In the genomic region with DNA sequence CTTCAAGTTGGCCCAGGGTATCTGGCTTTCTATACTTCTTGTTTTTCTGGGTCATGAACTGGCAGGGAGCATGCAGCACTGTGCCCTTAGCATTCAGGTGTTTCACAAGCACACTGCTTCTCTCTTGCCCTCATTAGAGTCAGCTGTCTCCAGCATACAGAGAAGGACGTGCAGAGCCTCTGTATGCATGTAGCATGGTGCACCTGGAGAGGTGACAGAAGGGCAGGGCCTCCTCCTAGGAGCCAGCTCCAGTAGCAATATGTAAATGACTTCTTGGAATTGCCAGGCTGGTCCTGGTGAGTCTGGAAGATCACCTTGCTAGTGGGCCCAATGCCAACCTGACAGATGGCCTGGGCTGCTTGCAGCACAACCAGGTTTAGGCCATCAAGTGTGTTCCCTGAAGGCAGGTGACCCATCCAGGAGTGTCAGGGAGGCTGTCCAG, we compare ENCODE assay signal across 8 cellular contexts. TPM values are rescaled to one million over a fixed set of nuclear protein-coding genes. Genes with fewer than 3 reads are reported as not detected.
DNase-seq lines count a peak whose midpoint lies in the region; ATAC-seq and TF ChIP-seq lines count a peak whose summit lies in the region.

No MANE protein-coding gene starts in this region.

- no peak for TF ChIP-seq RAD21 in Ishikawa (IDR thresholded peaks at IDR 0.05; ENCODE audit: low read depth)

- WGBS in gastroesophageal sphincter (ENCODE audit: low coverage in 1 of 2), 2 donors = 60% methylated on average over 1 of the region's 1 CpG; no CpG with 5 or more reads in 1 of the 2 donors

- no peak for TF ChIP-seq CTCF in BE2C (IDR thresholded peaks at IDR 0.05; ENCODE audit: low read depth, low read length)
- TF ChIP-seq CTCF in vagina (IDR thresholded peaks at IDR 0.05) = no peak
- no peak for TF ChIP-seq CTCF in foreskin fibroblast (IDR thresholded peaks at IDR 0.05; ENCODE audit: low read depth, low read length)
- TF ChIP-seq CTCF in gastroesophageal sphincter (IDR thresholded peaks at IDR 0.05) = no peak

- H3K27ac ChIP-seq in vagina (no peak overlapping the region), gastroesophageal sphincter (no peak overlapping the region)

- H3K27me3 ChIP-seq in BE2C = no peaks in the 10 kb centered on the region
- H3K27me3 ChIP-seq in vagina = no peaks in the 10 kb centered on the region
- no peaks in the 10 kb centered on the region for H3K27me3 ChIP-seq in gastroesophageal sphincter

- TF ChIP-seq EP300 in Ishikawa (IDR thresholded peaks at IDR 0.05; ENCODE audit: borderline replicate concordance) = no peak
- TF ChIP-seq EP300 in gastroesophageal sphincter (IDR thresholded peaks at IDR 0.05) = no peak

- intact Hi-C loops in left ventricle myocardium superior (cut with micrococcal nuclease) (no loop called here), vagina (cut with DNase I) (no loop called here)

- peaks cover 37% of the 10 kb centered on the region for H3K4me1 ChIP-seq in BE2C
- peaks cover 23% of the 10 kb centered on the region for H3K4me1 ChIP-seq in vagina
- peaks cover 0 to 38% (median 2%) of the 10 kb centered on the region in 3 donors for H3K4me1 ChIP-seq in gastroesophageal sphincter

- no peaks in the 10 kb centered on the region for H3K9me3 ChIP-seq in BE2C
- no peaks in the 10 kb centered on the region for H3K9me3 ChIP-seq in vagina
- H3K9me3 ChIP-seq in gastroesophageal sphincter = no peaks in the 10 kb centered on the region

- H3K36me3 ChIP-seq in BE2C (no peaks in the 10 kb centered on the region), vagina (no peaks in the 10 kb centered on the region), gastroesophageal sphincter (no peaks in the 10 kb centered on the region)

- no peak for TF ChIP-seq POLR2A in vagina (IDR thresholded peaks at IDR 0.05)
- TF ChIP-seq POLR2A in gastroesophageal sphincter (IDR thresholded peaks at IDR 0.05) = no peak

- H3K4me3 ChIP-seq in BE2C (ENCODE audit: low read depth, low read length) (no peak overlapping the region), vagina (no peak overlapping the region), foreskin fibroblast (ENCODE audit: low read depth in 1 of 2, low read length in 2 of 2) (no peak overlapping the region), gastroesophageal sphincter (no peak overlapping the region)

- peak; percentile 53 for ATAC-seq in left ventricle myocardium superior
- no peak for ATAC-seq in gastroesophageal sphincter

- DNase-seq in BE2C = peak; percentile 65
- peak; percentile 76 for DNase-seq in NCI-H774 (lab: John Stamatoyannopoulos, UW)
- peak; percentile 51 for DNase-seq in left ventricle myocardium superior
- DNase-seq in vagina (ENCODE audit: extremely low spot score in 2 of 2) = no peak
- no peak for DNase-seq in putamen (ENCODE audit: low spot score)
- no peak for DNase-seq in foreskin fibroblast

TF ChIP-seq in Ishikawa, 13 proteins besides CTCF, POLR2A, EP300 and RAD21:
- TF ChIP-seq NFIC (IDR thresholded peaks at IDR 0.05) (peak; percentile 76), CEBPB (IDR thresholded peaks at IDR 0.05) (no peak), TCF12 (IDR thresholded peaks at IDR 0.05; ENCODE audit: low read depth) (no peak), ZBTB7A (IDR thresholded peaks at IDR 0.05; ENCODE audit: low read depth) (no peak), TEAD4 (IDR thresholded peaks at IDR 0.05) (0 out of 2 replicates have a peak, but pooled peaks have one; percentile 21)
- TF ChIP-seq, protein P1, sequence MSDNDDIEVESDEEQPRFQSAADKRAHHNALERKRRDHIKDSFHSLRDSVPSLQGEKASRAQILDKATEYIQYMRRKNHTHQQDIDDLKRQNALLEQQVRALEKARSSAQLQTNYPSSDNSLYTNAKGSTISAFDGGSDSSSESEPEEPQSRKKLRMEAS (IDR thresholded peaks at IDR 0.05) = no peak

RNA-seq across cellular contexts. Expression of a gene that starts 44.8 kb away (rescaled TPM):
- polyA plus RNA-seq in BE2C (2012; ENCODE audit: insufficient read depth, insufficient read length, low read depth) = 84.8 TPM
- total RNA-seq in left ventricle myocardium superior (56.6 TPM), vagina (34.1 TPM), gastroesophageal sphincter (10 to 100 TPM; 36.7 to 56.6 (median 44.8) TPM)

Comparison
In these comparisons a context has a peak if more than half of its experiments do, and no peak if none do; other contexts are left out.
1. DNase-seq: peak in BE2C (single experiment), NCI-H774 (single experiment) and left ventricle myocardium superior (single experiment); none in vagina (0 of 2), putamen (single experiment) and foreskin fibroblast (0 of 2).